ENCODE assay signal across 13 cellular contexts in the genomic region with DNA sequence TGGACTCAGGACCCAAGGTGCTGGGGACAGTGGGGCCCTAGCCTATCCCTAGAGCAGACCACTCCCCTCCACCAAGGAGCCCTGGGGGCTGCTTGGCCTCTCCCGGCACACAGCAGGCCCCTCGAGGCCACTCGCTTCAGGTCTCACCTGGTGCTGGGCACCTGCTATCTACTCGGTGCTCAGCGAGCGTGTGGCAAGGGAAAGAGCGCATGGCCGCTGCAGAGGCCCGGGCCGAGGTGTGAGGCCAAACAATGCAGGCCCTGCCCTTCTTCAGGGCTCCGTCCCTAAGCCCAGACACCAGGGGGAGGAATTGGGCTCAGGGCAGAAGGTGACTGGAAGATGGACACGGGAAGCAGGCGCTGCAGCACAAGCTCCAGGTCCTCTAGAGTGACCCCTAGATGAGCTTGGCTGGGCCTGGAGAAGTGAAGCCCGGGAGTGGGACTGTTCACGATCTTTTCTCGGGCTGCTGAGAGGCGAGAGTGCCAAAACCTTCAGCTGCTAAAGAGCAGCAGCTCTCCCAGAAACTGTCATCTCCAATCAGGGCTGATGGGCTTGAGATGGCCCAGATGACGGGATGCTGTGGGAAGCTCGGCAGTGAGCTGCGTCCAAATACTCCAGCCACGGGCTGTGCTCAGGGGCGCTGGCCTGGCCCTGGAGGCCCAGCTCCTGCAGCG. TPM values are rescaled to one million over a fixed set of nuclear protein-coding genes. Genes with fewer than 3 reads are reported as not detected.
DNase-seq lines count a peak whose midpoint lies in the region; ATAC-seq, FAIRE-seq and TF ChIP-seq lines count a peak whose summit lies in the region.
"Had no signal": no experiment of that assay in that cellular context is flagged by ENCODE, and none has a peak within 500 bp of the region (broad histone marks: within the 10 kb centered on the region; RNA-seq: fewer than 3 reads in every experiment).

No MANE protein-coding gene starts in this region.

- H3K36me3 ChIP-seq in kidney (ENCODE audit: control insufficient read depth in 1 of 2, insufficient read depth in 2 of 2, low read length in 2 of 2) = no peaks in the 10 kb centered on the region
- H3K36me3 ChIP-seq in effector memory CD4-positive, alpha-beta T cell (ENCODE audit: control insufficient read depth, insufficient read depth, low read length) = no peaks in the 10 kb centered on the region

- DNase-seq in HTR-8/SVneo (ENCODE audit: insufficient read length, low spot score) (no peak), ecto neural progenitor cell (ENCODE audit: low spot score) (peak; percentile 40), kidney (peak; percentile 75), sciatic nerve (ENCODE audit: low spot score) (no peak), H54 (ENCODE audit: insufficient read length, low spot score) (no peak), HEK293T (ENCODE audit: extremely low spot score) (no peak), omental fat pad (ENCODE audit: low spot score) (no peak)
- DNase-seq in effector memory CD4-positive, alpha-beta T cell = no peak
- DNase-seq: NCI-H187, NCI-H524 had no signal

- H3K27me3 ChIP-seq in effector memory CD4-positive, alpha-beta T cell (replicated peaks; ENCODE audit: control insufficient read depth, insufficient read depth, low read length, poor library complexity, severe bottlenecking) = no peaks in the 10 kb centered on the region
- H3K27me3 ChIP-seq: tibial nerve had no signal

- no peak overlapping the region for H3K9ac ChIP-seq in kidney (ENCODE audit: low read length in 2 of 2)

- H3K4me3 ChIP-seq in kidney (ENCODE audit: low read length in 2 of 2) = no peak overlapping the region
- H3K4me3 ChIP-seq in effector memory CD4-positive, alpha-beta T cell (ENCODE audit: insufficient read depth, low read depth, low read length, poor library complexity, severe bottlenecking) = no peak overlapping the region
- H3K4me3 ChIP-seq: tibial nerve had no signal

- FAIRE-seq in HTR-8/SVneo (lab: Jason Lieb, UNC) = peak; percentile 84
- FAIRE-seq in kidney (lab: Jason Lieb, UNC) = no peak
- FAIRE-seq in H54 (lab: Jason Lieb, UNC) = no peak

- TF ChIP-seq POLR2A in H54 (IDR thresholded peaks at IDR 0.05; ENCODE audit: low read depth, low read length) = no peak

- H3K9me3 ChIP-seq in kidney (ENCODE audit: control insufficient read depth in 1 of 2, low read length in 2 of 2) = no peaks in the 10 kb centered on the region
- no peaks in the 10 kb centered on the region for H3K9me3 ChIP-seq in effector memory CD4-positive, alpha-beta T cell (ENCODE audit: control insufficient read depth, low read length)

- H3K4me1 ChIP-seq in kidney (ENCODE audit: control insufficient read depth in 1 of 2, insufficient read depth in 1 of 2, low read depth in 1 of 2, low read length in 2 of 2) = peaks cover 0 to 2% of the 10 kb centered on the region in 2 donors
- H3K4me1 ChIP-seq in effector memory CD4-positive, alpha-beta T cell (ENCODE audit: control insufficient read depth, insufficient read depth, low read length, poor library complexity, severe bottlenecking) = no peaks in the 10 kb centered on the region
- H3K4me1 ChIP-seq: tibial nerve had no signal

- peak; percentile 86 for ATAC-seq in sciatic nerve
- ATAC-seq in omental fat pad (ENCODE audit: low FRiP score) = no peak

- no peak for TF ChIP-seq CTCF in kidney (IDR thresholded peaks at IDR 0.05; ENCODE audit: borderline replicate concordance, extremely low read depth, insufficient read depth)
- TF ChIP-seq CTCF in omental fat pad (IDR thresholded peaks at IDR 0.05) = no peak

- intact Hi-C loops in kidney (cut with DNase I) (no loop called here), sciatic nerve (cut with DNase I) (loop anchor here (5.0 kb wide), 1 partner anchor 1846 kb away; no protein-coding TSS in a partner anchor)

- POLR2A ChIA-PET in HEK293T (lab: Yijun Ruan, JAX) = no interaction called here

- CTCF ChIA-PET in HEK293T (lab: Yijun Ruan, JAX) = no interaction called here

- no peak overlapping the region for H3K27ac ChIP-seq in kidney (ENCODE audit: low read depth in 2 of 2, low read length in 2 of 2)
- no peak overlapping the region for H3K27ac ChIP-seq in effector memory CD4-positive, alpha-beta T cell (ENCODE audit: insufficient read depth, low read length, poor library complexity, severe bottlenecking)
- H3K27ac ChIP-seq: tibial nerve, VCaP had no signal

TF ChIP-seq in HEK293T, 16 proteins besides CTCF, POLR2A, EP300 and RAD21:
- TF ChIP-seq, protein P1, sequence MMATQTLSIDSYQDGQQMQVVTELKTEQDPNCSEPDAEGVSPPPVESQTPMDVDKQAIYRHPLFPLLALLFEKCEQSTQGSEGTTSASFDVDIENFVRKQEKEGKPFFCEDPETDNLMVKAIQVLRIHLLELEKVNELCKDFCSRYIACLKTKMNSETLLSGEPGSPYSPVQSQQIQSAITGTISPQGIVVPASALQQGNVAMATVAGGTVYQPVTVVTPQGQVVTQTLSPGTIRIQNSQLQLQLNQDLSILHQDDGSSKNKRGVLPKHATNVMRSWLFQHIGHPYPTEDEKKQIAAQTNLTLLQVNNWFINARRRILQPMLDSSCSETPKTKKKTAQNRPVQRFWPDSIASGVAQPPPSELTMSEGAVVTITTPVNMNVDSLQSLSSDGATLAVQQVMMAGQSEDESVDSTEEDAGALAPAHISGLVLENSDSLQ (IDR thresholded peaks at IDR 0.05) = no peak
- no peak for TF ChIP-seq FOXM1 (IDR thresholded peaks at IDR 0.05; ENCODE audit: borderline replicate concordance)
- TF ChIP-seq TARDBP (IDR thresholded peaks at IDR 0.05) = no peak
- no peak for TF ChIP-seq L3MBTL2 (conservative IDR thresholded peaks at IDR 0.05)
- no peak for TF ChIP-seq FOXA1 (IDR thresholded peaks at IDR 0.05)
- no peak for TF ChIP-seq SP1 (IDR thresholded peaks at IDR 0.05)
- TF ChIP-seq FOXK2 (IDR thresholded peaks at IDR 0.05) = no peak
- no peak for TF ChIP-seq NFRKB (IDR thresholded peaks at IDR 0.05)
- no peak for TF ChIP-seq SUZ12 (IDR thresholded peaks at IDR 0.05)
- TF ChIP-seq CTBP1 (IDR thresholded peaks at IDR 0.05; ENCODE audit: borderline replicate concordance) = no peak
- no peak for TF ChIP-seq ARNT (IDR thresholded peaks at IDR 0.05)
- TF ChIP-seq LEF1 (IDR thresholded peaks at IDR 0.05; ENCODE audit: borderline replicate concordance) = no peak
- TF ChIP-seq BHLHE40 (IDR thresholded peaks at IDR 0.05; ENCODE audit: borderline replicate concordance) = no peak
- TF ChIP-seq HDGF (IDR thresholded peaks at IDR 0.05; ENCODE audit: borderline replicate concordance) = no peak
- TF ChIP-seq ELF4 (IDR thresholded peaks at IDR 0.05) = no peak
- TF ChIP-seq ZNF384 (IDR thresholded peaks at IDR 0.05) = no peak
TF ChIP-seq in HEK293T: peak in this region for 0.

RNA-seq across cellular contexts. Expression of a gene that starts 43.9 kb away (rescaled TPM):
- total RNA-seq in kidney = 1.2 TPM
- polyA plus RNA-seq in kidney (ENCODE audit: insufficient read depth, low read depth, low replicate concordance) = 4.5 TPM
- total RNA-seq in sciatic nerve = 0.53 TPM
- under 1 TPM in 1 of 4 donors, not detected in 3; 0.19 TPM for total RNA-seq in omental fat pad
- total RNA-seq: HT-29 had no signal

Comparison
In these comparisons a context has a peak if more than half of its experiments do, and no peak if none do; other contexts are left out.
1. DNase-seq: peak in ecto neural progenitor cell (single experiment) and kidney (single experiment); none in HTR-8/SVneo (single experiment), sciatic nerve (single experiment), effector memory CD4-positive, alpha-beta T cell (0 of 3), H54 (single experiment), HEK293T (single experiment) and omental fat pad (single experiment).